Comparison of ENCODE assay signal across 1 cellular context in the genomic region with DNA sequence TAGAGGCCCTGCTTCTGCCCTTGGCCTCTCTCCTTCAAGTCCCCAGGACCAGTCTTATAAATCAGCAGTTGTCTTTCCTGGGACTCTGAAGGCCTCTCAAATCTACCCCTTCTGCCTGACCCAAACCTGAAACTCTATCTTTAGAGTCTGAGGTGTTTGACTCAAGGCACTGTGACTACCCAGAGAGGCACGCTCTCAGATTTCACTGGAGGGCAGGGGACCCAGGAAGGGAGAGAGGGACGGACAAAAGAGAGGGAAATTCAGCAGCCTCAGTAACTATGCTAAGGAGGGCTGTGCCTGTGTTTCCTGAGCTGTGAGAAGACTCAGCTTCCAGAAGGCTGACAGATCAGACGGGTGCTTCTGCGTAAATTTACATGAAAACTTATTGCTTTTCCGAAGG.
TF ChIP-seq lines count a peak whose summit lies in the region.

No MANE protein-coding gene starts in this region.

TF ChIP-seq in GM23338, 12 proteins besides CTCF, POLR2A, EP300 and RAD21 (continued from another document):
- TF ChIP-seq, protein P1, sequence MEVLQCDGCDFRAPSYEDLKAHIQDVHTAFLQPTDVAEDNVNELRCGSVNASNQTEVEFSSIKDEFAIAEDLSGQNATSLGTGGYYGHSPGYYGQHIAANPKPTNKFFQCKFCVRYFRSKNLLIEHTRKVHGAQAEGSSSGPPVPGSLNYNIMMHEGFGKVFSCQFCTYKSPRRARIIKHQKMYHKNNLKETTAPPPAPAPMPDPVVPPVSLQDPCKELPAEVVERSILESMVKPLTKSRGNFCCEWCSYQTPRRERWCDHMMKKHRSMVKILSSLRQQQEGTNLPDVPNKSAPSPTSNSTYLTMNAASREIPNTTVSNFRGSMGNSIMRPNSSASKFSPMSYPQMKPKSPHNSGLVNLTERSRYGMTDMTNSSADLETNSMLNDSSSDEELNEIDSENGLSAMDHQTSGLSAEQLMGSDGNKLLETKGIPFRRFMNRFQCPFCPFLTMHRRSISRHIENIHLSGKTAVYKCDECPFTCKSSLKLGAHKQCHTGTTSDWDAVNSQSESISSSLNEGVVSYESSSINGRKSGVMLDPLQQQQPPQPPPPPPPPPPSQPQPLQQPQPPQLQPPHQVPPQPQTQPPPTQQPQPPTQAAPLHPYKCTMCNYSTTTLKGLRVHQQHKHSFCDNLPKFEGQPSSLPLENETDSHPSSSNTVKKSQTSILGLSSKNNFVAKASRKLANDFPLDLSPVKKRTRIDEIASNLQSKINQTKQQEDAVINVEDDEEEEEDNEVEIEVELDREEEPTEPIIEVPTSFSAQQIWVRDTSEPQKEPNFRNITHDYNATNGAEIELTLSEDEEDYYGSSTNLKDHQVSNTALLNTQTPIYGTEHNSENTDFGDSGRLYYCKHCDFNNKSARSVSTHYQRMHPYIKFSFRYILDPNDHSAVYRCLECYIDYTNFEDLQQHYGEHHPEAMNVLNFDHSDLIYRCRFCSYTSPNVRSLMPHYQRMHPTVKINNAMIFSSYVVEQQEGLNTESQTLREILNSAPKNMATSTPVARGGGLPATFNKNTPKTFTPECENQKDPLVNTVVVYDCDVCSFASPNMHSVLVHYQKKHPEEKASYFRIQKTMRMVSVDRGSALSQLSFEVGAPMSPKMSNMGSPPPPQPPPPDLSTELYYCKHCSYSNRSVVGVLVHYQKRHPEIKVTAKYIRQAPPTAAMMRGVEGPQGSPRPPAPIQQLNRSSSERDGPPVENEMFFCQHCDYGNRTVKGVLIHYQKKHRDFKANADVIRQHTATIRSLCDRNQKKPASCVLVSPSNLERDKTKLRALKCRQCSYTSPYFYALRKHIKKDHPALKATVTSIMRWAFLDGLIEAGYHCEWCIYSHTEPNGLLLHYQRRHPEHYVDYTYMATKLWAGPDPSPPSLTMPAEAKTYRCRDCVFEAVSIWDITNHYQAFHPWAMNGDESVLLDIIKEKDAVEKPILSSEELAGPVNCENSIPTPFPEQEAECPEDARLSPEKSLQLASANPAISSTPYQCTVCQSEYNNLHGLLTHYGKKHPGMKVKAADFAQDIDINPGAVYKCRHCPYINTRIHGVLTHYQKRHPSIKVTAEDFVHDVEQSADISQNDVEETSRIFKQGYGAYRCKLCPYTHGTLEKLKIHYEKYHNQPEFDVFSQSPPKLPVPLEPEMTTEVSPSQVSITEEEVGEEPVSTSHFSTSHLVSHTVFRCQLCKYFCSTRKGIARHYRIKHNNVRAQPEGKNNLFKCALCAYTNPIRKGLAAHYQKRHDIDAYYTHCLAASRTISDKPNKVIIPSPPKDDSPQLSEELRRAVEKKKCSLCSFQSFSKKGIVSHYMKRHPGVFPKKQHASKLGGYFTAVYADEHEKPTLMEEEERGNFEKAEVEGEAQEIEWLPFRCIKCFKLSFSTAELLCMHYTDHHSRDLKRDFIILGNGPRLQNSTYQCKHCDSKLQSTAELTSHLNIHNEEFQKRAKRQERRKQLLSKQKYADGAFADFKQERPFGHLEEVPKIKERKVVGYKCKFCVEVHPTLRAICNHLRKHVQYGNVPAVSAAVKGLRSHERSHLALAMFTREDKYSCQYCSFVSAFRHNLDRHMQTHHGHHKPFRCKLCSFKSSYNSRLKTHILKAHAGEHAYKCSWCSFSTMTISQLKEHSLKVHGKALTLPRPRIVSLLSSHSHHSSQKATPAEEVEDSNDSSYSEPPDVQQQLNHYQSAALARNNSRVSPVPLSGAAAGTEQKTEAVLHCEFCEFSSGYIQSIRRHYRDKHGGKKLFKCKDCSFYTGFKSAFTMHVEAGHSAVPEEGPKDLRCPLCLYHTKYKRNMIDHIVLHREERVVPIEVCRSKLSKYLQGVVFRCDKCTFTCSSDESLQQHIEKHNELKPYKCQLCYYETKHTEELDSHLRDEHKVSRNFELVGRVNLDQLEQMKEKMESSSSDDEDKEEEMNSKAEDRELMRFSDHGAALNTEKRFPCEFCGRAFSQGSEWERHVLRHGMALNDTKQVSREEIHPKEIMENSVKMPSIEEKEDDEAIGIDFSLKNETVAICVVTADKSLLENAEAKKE (CRISPR knock-in tag; IDR thresholded peaks at IDR 0.05), result no peak
